1 cellular context compared by ENCODE assay signal in the genomic region with DNA sequence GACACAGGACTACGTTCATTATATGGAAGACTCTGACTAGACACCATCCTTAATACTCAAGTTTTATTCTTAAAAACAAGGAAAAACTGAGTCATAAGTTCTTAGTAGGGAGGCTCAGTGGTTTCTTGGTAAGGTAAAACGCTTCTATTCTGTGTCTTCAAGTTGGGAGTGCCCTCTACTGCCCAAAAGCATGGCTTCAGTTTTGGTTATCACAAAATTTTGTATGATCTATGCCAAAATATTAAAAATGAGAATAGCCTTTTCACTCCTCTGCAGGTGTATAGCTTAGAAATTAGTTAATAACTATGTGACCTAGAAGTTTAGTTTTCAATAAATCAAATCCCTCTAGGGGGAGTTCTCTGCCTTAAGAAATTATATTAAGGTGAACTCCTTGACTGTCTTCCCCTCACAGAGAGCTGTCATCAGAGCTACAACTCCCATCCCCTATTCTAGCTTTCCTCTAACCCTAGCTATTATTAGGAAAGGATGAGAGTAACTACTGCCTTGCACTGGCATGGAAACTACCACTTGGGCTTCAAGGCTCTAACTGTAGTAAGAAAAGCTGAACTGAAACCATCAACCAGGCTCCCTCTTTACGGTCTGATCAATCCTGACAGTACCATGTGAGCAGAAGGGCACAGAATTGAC.
A peak's percentile ranks its signal among the peaks of the same experiment; 100 is the strongest.
TF ChIP-seq lines count a peak whose summit lies in the region.

No MANE protein-coding gene starts in this region.

TF ChIP-seq in GM12878, 131 proteins besides CTCF, POLR2A, EP300 and RAD21 (continued from another document and continues in another):
- TF ChIP-seq IKZF1 (conservative IDR thresholded peaks at IDR 0.05): peak; percentile 83
- TF ChIP-seq POU2F2 (IDR thresholded peaks at IDR 0.05; ENCODE audit: borderline replicate concordance, low read depth, low read length): no peak
- peak; percentile 30; the same call in 1 of the 2 replicates for TF ChIP-seq PAX5 (IDR thresholded peaks at IDR 0.05; ENCODE audit: borderline replicate concordance, low read depth, low read length)
- no peak for TF ChIP-seq ZNF274 (IDR thresholded peaks at IDR 0.05; ENCODE audit: insufficient read depth, insufficient read length)
- TF ChIP-seq, protein P1, sequence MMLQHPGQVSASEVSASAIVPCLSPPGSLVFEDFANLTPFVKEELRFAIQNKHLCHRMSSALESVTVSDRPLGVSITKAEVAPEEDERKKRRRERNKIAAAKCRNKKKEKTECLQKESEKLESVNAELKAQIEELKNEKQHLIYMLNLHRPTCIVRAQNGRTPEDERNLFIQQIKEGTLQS (IDR thresholded peaks at IDR 0.05; ENCODE audit: borderline replicate concordance, extremely low read depth, low read depth, low read length): no peak
- TF ChIP-seq TCF3 (IDR thresholded peaks at IDR 0.05; ENCODE audit: borderline replicate concordance, insufficient read depth, low read depth, low read length): no peak
- TF ChIP-seq CEBPB (IDR thresholded peaks at IDR 0.05; ENCODE audit: borderline replicate concordance in 1 of 2, low read depth in 2 of 2, low read length in 2 of 2): no peak
- TF ChIP-seq ZNF207 (IDR thresholded peaks at IDR 0.05; ENCODE audit: borderline replicate concordance): no peak
- no peak for TF ChIP-seq EED (IDR thresholded peaks at IDR 0.05; ENCODE audit: low read depth)
- TF ChIP-seq, protein P2, sequence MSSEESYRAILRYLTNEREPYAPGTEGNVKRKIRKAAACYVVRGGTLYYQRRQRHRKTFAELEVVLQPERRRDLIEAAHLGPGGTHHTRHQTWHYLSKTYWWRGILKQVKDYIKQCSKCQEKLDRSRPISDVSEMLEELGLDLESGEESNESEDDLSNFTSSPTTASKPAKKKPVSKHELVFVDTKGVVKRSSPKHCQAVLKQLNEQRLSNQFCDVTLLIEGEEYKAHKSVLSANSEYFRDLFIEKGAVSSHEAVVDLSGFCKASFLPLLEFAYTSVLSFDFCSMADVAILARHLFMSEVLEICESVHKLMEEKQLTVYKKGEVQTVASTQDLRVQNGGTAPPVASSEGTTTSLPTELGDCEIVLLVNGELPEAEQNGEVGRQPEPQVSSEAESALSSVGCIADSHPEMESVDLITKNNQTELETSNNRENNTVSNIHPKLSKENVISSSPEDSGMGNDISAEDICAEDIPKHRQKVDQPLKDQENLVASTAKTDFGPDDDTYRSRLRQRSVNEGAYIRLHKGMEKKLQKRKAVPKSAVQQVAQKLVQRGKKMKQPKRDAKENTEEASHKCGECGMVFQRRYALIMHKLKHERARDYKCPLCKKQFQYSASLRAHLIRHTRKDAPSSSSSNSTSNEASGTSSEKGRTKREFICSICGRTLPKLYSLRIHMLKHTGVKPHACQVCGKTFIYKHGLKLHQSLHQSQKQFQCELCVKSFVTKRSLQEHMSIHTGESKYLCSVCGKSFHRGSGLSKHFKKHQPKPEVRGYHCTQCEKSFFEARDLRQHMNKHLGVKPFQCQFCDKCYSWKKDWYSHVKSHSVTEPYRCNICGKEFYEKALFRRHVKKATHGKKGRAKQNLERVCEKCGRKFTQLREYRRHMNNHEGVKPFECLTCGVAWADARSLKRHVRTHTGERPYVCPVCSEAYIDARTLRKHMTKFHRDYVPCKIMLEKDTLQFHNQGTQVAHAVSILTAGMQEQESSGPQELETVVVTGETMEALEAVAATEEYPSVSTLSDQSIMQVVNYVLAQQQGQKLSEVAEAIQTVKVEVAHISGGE (CRISPR knock-in tag; IDR thresholded peaks at IDR 0.05): no peak
- TF ChIP-seq BMI1 (IDR thresholded peaks at IDR 0.05; ENCODE audit: borderline replicate concordance): no peak; the same call in 1 of the 2 replicates
- TF ChIP-seq IRF4 (IDR thresholded peaks at IDR 0.05; ENCODE audit: low read depth, low read length): peak; percentile 71; the same call in 1 of the 2 replicates
- TF ChIP-seq CBX5 (IDR thresholded peaks at IDR 0.05; ENCODE audit: low read depth): no peak
- TF ChIP-seq, protein P3, sequence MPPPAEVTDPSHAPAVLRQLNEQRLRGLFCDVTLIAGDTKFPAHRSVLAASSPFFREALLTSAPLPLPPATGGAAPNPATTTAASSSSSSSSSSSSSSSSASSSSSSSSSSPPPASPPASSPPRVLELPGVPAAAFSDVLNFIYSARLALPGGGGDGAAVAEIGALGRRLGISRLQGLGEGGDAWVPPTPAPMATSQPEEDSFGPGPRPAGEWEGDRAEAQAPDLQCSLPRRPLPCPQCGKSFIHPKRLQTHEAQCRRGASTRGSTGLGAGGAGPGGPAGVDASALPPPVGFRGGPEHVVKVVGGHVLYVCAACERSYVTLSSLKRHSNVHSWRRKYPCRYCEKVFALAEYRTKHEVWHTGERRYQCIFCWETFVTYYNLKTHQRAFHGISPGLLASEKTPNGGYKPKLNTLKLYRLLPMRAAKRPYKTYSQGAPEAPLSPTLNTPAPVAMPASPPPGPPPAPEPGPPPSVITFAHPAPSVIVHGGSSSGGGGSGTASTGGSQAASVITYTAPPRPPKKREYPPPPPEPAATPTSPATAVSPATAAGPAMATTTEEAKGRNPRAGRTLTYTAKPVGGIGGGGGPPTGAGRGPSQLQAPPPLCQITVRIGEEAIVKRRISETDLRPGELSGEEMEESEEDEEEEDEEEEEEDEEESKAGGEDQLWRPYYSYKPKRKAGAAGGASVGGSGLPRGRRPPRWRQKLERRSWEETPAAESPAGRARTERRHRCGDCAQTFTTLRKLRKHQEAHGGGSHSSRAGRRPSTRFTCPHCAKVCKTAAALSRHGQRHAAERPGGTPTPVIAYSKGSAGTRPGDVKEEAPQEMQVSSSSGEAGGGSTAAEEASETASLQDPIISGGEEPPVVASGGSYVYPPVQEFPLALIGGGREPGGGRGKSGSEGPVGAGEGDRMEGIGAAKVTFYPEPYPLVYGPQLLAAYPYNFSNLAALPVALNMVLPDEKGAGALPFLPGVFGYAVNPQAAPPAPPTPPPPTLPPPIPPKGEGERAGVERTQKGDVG (CRISPR knock-in tag; IDR thresholded peaks at IDR 0.05): no peak
- TF ChIP-seq, protein P4, sequence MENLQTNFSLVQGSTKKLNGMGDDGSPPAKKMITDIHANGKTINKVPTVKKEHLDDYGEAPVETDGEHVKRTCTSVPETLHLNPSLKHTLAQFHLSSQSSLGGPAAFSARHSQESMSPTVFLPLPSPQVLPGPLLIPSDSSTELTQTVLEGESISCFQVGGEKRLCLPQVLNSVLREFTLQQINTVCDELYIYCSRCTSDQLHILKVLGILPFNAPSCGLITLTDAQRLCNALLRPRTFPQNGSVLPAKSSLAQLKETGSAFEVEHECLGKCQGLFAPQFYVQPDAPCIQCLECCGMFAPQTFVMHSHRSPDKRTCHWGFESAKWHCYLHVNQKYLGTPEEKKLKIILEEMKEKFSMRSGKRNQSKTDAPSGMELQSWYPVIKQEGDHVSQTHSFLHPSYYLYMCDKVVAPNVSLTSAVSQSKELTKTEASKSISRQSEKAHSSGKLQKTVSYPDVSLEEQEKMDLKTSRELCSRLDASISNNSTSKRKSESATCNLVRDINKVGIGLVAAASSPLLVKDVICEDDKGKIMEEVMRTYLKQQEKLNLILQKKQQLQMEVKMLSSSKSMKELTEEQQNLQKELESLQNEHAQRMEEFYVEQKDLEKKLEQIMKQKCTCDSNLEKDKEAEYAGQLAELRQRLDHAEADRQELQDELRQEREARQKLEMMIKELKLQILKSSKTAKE (IDR thresholded peaks at IDR 0.05; ENCODE audit: low read depth, poor library complexity, severe bottlenecking): no peak
- TF ChIP-seq, protein P5, sequence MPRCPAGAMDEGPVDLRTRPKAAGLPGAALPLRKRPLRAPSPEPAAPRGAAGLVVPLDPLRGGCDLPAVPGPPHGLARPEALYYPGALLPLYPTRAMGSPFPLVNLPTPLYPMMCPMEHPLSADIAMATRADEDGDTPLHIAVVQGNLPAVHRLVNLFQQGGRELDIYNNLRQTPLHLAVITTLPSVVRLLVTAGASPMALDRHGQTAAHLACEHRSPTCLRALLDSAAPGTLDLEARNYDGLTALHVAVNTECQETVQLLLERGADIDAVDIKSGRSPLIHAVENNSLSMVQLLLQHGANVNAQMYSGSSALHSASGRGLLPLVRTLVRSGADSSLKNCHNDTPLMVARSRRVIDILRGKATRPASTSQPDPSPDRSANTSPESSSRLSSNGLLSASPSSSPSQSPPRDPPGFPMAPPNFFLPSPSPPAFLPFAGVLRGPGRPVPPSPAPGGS (IDR thresholded peaks at IDR 0.05; ENCODE audit: borderline replicate concordance, insufficient read depth, low read depth, low read length, poor library complexity, severe bottlenecking): no peak
- TF ChIP-seq HDAC2 (IDR thresholded peaks at IDR 0.05): no peak
- no peak for TF ChIP-seq NFXL1 (IDR thresholded peaks at IDR 0.05; ENCODE audit: borderline replicate concordance)
- TF ChIP-seq, protein P6, sequence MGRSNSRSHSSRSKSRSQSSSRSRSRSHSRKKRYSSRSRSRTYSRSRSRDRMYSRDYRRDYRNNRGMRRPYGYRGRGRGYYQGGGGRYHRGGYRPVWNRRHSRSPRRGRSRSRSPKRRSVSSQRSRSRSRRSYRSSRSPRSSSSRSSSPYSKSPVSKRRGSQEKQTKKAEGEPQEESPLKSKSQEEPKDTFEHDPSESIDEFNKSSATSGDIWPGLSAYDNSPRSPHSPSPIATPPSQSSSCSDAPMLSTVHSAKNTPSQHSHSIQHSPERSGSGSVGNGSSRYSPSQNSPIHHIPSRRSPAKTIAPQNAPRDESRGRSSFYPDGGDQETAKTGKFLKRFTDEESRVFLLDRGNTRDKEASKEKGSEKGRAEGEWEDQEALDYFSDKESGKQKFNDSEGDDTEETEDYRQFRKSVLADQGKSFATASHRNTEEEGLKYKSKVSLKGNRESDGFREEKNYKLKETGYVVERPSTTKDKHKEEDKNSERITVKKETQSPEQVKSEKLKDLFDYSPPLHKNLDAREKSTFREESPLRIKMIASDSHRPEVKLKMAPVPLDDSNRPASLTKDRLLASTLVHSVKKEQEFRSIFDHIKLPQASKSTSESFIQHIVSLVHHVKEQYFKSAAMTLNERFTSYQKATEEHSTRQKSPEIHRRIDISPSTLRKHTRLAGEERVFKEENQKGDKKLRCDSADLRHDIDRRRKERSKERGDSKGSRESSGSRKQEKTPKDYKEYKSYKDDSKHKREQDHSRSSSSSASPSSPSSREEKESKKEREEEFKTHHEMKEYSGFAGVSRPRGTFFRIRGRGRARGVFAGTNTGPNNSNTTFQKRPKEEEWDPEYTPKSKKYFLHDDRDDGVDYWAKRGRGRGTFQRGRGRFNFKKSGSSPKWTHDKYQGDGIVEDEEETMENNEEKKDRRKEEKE (IDR thresholded peaks at IDR 0.05): no peak
- TF ChIP-seq SIN3A (IDR thresholded peaks at IDR 0.05; ENCODE audit: low read depth, low read length): no peak
- peak; percentile 88 for TF ChIP-seq SPI1 (IDR thresholded peaks at IDR 0.05; ENCODE audit: borderline replicate concordance, insufficient read depth, low read depth, low read length)
- no peak for TF ChIP-seq KAT2A (conservative IDR thresholded peaks at IDR 0.05; ENCODE audit: control insufficient read depth, low read depth, low read length)
- TF ChIP-seq KDM1A (IDR thresholded peaks at IDR 0.05; ENCODE audit: borderline replicate concordance): no peak
- no peak for TF ChIP-seq ESRRA (IDR thresholded peaks at IDR 0.05; ENCODE audit: low read length)
- TF ChIP-seq, protein P7, sequence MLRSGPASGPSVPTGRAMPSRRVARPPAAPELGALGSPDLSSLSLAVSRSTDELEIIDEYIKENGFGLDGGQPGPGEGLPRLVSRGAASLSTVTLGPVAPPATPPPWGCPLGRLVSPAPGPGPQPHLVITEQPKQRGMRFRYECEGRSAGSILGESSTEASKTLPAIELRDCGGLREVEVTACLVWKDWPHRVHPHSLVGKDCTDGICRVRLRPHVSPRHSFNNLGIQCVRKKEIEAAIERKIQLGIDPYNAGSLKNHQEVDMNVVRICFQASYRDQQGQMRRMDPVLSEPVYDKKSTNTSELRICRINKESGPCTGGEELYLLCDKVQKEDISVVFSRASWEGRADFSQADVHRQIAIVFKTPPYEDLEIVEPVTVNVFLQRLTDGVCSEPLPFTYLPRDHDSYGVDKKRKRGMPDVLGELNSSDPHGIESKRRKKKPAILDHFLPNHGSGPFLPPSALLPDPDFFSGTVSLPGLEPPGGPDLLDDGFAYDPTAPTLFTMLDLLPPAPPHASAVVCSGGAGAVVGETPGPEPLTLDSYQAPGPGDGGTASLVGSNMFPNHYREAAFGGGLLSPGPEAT (IDR thresholded peaks at IDR 0.05; ENCODE audit: low read depth): peak; percentile 75; the same call in 1 of the 2 replicates
- TF ChIP-seq IKZF2 (IDR thresholded peaks at IDR 0.05): peak; percentile 86 to 87
- TF ChIP-seq EZH2 (IDR thresholded peaks at IDR 0.05; ENCODE audit: borderline replicate concordance, control insufficient read depth, low read depth, low read length): no peak
- TF ChIP-seq NBN (IDR thresholded peaks at IDR 0.05): peak; percentile 23; the same call in 1 of the 2 replicates
- 0 out of 2 replicates have a peak, but pooled peaks have one; percentile 33 for TF ChIP-seq GATAD2B (conservative IDR thresholded peaks at IDR 0.05; ENCODE audit: low read depth)
- no peak for TF ChIP-seq HDGF (IDR thresholded peaks at IDR 0.05)
- TF ChIP-seq WRNIP1 (IDR thresholded peaks at IDR 0.05; ENCODE audit: borderline replicate concordance, low read depth, low read length): no peak
- TF ChIP-seq, protein P8, sequence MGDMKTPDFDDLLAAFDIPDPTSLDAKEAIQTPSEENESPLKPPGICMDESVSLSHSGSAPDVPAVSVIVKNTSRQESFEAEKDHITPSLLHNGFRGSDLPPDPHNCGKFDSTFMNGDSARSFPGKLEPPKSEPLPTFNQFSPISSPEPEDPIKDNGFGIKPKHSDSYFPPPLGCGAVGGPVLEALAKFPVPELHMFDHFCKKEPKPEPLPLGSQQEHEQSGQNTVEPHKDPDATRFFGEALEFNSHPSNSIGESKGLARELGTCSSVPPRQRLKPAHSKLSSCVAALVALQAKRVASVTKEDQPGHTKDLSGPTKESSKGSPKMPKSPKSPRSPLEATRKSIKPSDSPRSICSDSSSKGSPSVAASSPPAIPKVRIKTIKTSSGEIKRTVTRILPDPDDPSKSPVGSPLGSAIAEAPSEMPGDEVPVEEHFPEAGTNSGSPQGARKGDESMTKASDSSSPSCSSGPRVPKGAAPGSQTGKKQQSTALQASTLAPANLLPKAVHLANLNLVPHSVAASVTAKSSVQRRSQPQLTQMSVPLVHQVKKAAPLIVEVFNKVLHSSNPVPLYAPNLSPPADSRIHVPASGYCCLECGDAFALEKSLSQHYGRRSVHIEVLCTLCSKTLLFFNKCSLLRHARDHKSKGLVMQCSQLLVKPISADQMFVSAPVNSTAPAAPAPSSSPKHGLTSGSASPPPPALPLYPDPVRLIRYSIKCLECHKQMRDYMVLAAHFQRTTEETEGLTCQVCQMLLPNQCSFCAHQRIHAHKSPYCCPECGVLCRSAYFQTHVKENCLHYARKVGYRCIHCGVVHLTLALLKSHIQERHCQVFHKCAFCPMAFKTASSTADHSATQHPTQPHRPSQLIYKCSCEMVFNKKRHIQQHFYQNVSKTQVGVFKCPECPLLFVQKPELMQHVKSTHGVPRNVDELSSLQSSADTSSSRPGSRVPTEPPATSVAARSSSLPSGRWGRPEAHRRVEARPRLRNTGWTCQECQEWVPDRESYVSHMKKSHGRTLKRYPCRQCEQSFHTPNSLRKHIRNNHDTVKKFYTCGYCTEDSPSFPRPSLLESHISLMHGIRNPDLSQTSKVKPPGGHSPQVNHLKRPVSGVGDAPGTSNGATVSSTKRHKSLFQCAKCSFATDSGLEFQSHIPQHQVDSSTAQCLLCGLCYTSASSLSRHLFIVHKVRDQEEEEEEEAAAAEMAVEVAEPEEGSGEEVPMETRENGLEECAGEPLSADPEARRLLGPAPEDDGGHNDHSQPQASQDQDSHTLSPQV (IDR thresholded peaks at IDR 0.05): no peak
- TF ChIP-seq MEF2B (IDR thresholded peaks at IDR 0.05; ENCODE audit: partially characterized antibody, poor library complexity, severe bottlenecking): no peak
- TF ChIP-seq SRF (IDR thresholded peaks at IDR 0.05; ENCODE audit: low read depth in 2 of 2, low read length in 2 of 2): no peak
